25 cellular contexts compared by ENCODE assay signal in genomic region chr14:71121711-71122110, GRCh38.
"Had no signal": no experiment of that assay in that cellular context is flagged by ENCODE, and none has a peak within 500 bp of the region (broad histone marks: within the 10 kb centered on the region; RNA-seq: fewer than 3 reads in every experiment).

No MANE protein-coding gene starts in this region.

- H3K4me1 Mint-ChIP-seq: activated naive CD4-positive, alpha-beta T cell treated with anti-CD3 and anti-CD28 coated beads, Interleukin-2, amount 10 ng/mL, durations not matched to agents 7 days and 5 days; central memory CD8-positive, alpha-beta T cell had no signal

- H3K9me3 Mint-ChIP-seq: activated naive CD4-positive, alpha-beta T cell treated with anti-CD3 and anti-CD28 coated beads, Interleukin-2, amount 10 ng/mL, durations not matched to agents 7 days and 5 days; activated naive CD8-positive, alpha-beta T cell treated with anti-CD3 and anti-CD28 coated beads, Interleukin-2, amount 50 U/mL, for 24 hours; activated T-cell treated with anti-CD3 and anti-CD28 coated beads, Interleukin-2, amount 50 U/mL, for 24 hours; central memory CD8-positive, alpha-beta T cell; natural killer cell had no signal

- H3K36me3 ChIP-seq: colonic mucosa, pancreas, tibial artery, vagina had no signal

- H3K36me3 Mint-ChIP-seq: natural killer cell had no signal

- H3K27ac ChIP-seq: colonic mucosa, epithelial cell of prostate, tibial artery, vagina had no signal

- H3K27ac Mint-ChIP-seq: activated CD4-positive, alpha-beta T cell treated with anti-CD3 and anti-CD28 coated beads for 36 hours; activated CD8-positive, alpha-beta T cell treated with anti-CD3 and anti-CD28 coated beads, Interleukin-2, amount 10 ng/mL, durations not matched to agents 7 days and 5 days; activated naive CD4-positive, alpha-beta T cell treated with anti-CD3 and anti-CD28 coated beads, Interleukin-2, amount 10 ng/mL, durations not matched to agents 7 days and 5 days; activated naive CD8-positive, alpha-beta T cell treated with anti-CD3 and anti-CD28 coated beads, Interleukin-2, amount 50 U/mL, for 24 hours; activated T-cell treated with anti-CD3 and anti-CD28 coated beads, Interleukin-2, amount 50 U/mL, for 24 hours; endodermal cell; natural killer cell; WTC11 had no signal

- ATAC-seq: activated CD4-positive, alpha-beta T cell treated with anti-CD3 and anti-CD28 coated beads for 36 hours; activated CD8-positive, alpha-beta T cell treated with anti-CD3 and anti-CD28 coated beads, Interleukin-2, amount 10 ng/mL, durations not matched to agents 7 days and 5 days; activated naive CD8-positive, alpha-beta T cell treated with anti-CD3 and anti-CD28 coated beads, Interleukin-2, amount 50 U/mL, for 24 hours; natural killer cell; sciatic nerve; WTC11 had no signal

- H3K4me3 Mint-ChIP-seq: activated CD4-positive, alpha-beta T cell treated with anti-CD3 and anti-CD28 coated beads for 36 hours; activated CD8-positive, alpha-beta T cell treated with anti-CD3 and anti-CD28 coated beads, Interleukin-2, amount 10 ng/mL, durations not matched to agents 7 days and 5 days; activated naive CD4-positive, alpha-beta T cell treated with anti-CD3 and anti-CD28 coated beads, Interleukin-2, amount 10 ng/mL, durations not matched to agents 7 days and 5 days; activated naive CD8-positive, alpha-beta T cell treated with anti-CD3 and anti-CD28 coated beads, Interleukin-2, amount 50 U/mL, for 24 hours; activated T-cell treated with anti-CD3 and anti-CD28 coated beads, Interleukin-2, amount 50 U/mL, for 24 hours; central memory CD8-positive, alpha-beta T cell; endodermal cell; natural killer cell; WTC11 had no signal

- H3K9me3 ChIP-seq: colonic mucosa, neutrophil, pancreas, vagina had no signal

- H3K27me3 Mint-ChIP-seq: activated CD4-positive, alpha-beta T cell treated with anti-CD3 and anti-CD28 coated beads for 36 hours; activated naive CD8-positive, alpha-beta T cell treated with anti-CD3 and anti-CD28 coated beads, Interleukin-2, amount 50 U/mL, for 24 hours; activated T-cell treated with anti-CD3 and anti-CD28 coated beads, Interleukin-2, amount 50 U/mL, for 24 hours; central memory CD8-positive, alpha-beta T cell had no signal

- DNase-seq: activated CD4-positive, alpha-beta T cell treated with anti-CD3 and anti-CD28 coated beads for 36 hours; activated CD8-positive, alpha-beta T cell treated with anti-CD3 and anti-CD28 coated beads, Interleukin-2, amount 10 ng/mL, durations not matched to agents 7 days and 5 days; activated naive CD4-positive, alpha-beta T cell treated with anti-CD3 and anti-CD28 coated beads, Interleukin-2, amount 10 ng/mL, durations not matched to agents 7 days and 5 days; activated naive CD8-positive, alpha-beta T cell treated with anti-CD3 and anti-CD28 coated beads, Interleukin-2, amount 50 U/mL, for 24 hours; activated T-cell treated with anti-CD3 and anti-CD28 coated beads, Interleukin-2, amount 50 U/mL, for 24 hours; anterior cingulate cortex; colonic mucosa; endodermal cell; foreskin fibroblast; hippocampal formation; islet precursor cell; left colon; natural killer cell; pancreas; stimulated activated CD4-positive, alpha-beta T cell treated with anti-CD3 and anti-CD28 coated beads, Interleukin-4, amount 100 ng/mL, for 4 hours; stimulated activated naive CD4-positive, alpha-beta T cell; substantia nigra; tibial artery had no signal

- H3K4me1 ChIP-seq: colonic mucosa, vagina had no signal

- H3K27me3 ChIP-seq: colonic mucosa, neutrophil, pancreas, tibial artery, vagina had no signal

- H3K4me3 ChIP-seq: colonic mucosa, lung, pancreas, tibial artery, vagina had no signal
